22 cellular contexts compared by ENCODE assay signal in genomic region chr2:112883669-112884068, GRCh38. TPM values are rescaled to one million over a fixed set of nuclear protein-coding genes. Genes with fewer than 3 reads are reported as not detected.
"Had no signal": no experiment of that assay in that cellular context is flagged by ENCODE, and none has a peak within 500 bp of the region (broad histone marks: within the 10 kb centered on the region; RNA-seq: fewer than 3 reads in every experiment).

No MANE protein-coding gene starts in this region.

- H3K4me1 ChIP-seq: suprapubic skin, thyroid gland had no signal

- H3K27ac Mint-ChIP-seq: type B pancreatic cell had no signal

- DNase-seq: dermis blood vessel endothelial cell; erythroblast; foreskin melanocyte; heart left ventricle; hippocampal formation; left colon; mesendoderm; naive B cell; nucleus accumbens; ovary; right cardiac atrium; small intestine; stimulated activated CD4-positive, alpha-beta T cell treated with anti-CD3 and anti-CD28 coated beads, Interleukin-12 subunit alpha, Interleukin-12 subunit beta, amount 100 ng/mL, for 4 hours; stimulated activated naive CD8-positive, alpha-beta T cell treated with anti-CD3 and anti-CD28 coated beads, Interleukin-15, Interleukin-2, amounts not matched to agents 100 U/mL and 50 U/mL, for 24 hours; thyroid gland had no signal

- H3K4me3 Mint-ChIP-seq: naive B cell, type B pancreatic cell had no signal

- ATAC-seq: heart left ventricle; left colon; right cardiac atrium; stimulated activated naive CD8-positive, alpha-beta T cell treated with anti-CD3 and anti-CD28 coated beads, Interleukin-15, Interleukin-2, amounts not matched to agents 100 U/mL and 50 U/mL, for 24 hours had no signal

- H3K36me3 ChIP-seq: heart left ventricle, ovary, suprapubic skin, thyroid gland had no signal

- H3K9me3 Mint-ChIP-seq: naive B cell, type B pancreatic cell had no signal

- H3K27me3 ChIP-seq: ovary, suprapubic skin, thyroid gland had no signal

- H3K36me3 Mint-ChIP-seq: naive B cell, type B pancreatic cell had no signal

- H3K9me3 ChIP-seq: heart left ventricle, ovary, suprapubic skin, thyroid gland had no signal

- H3K27me3 Mint-ChIP-seq: naive B cell had no signal

- H3K27ac ChIP-seq: heart left ventricle, ovary, suprapubic skin, thyroid gland had no signal

- H3K4me3 ChIP-seq: heart left ventricle, ovary, suprapubic skin, thyroid gland had no signal

RNA-seq across cellular contexts. Expression of gene IL37, which starts 27.3 kb away (rescaled TPM):
- total RNA-seq: dermis blood vessel endothelial cell, endothelial cell of umbilical vein, heart left ventricle, kidney epithelial cell, liver, lung microvascular endothelial cell, ovary, posterior vena cava, right cardiac atrium, thyroid gland had no signal

RNA-seq across cellular contexts. Expression of gene IL1B, which starts 47.1 kb away (rescaled TPM):
- total RNA-seq: endothelial cell of umbilical vein, lung microvascular endothelial cell had no signal
